ENCODE assay signal across 18 cellular contexts in genomic region chr13:43911871-43912270, GRCh38.
"Had no signal": no experiment of that assay in that cellular context is flagged by ENCODE, and none has a peak within 500 bp of the region (broad histone marks: within the 10 kb centered on the region; RNA-seq: fewer than 3 reads in every experiment).

No MANE protein-coding gene starts in this region.

- ATAC-seq: activated naive CD4-positive, alpha-beta T cell treated with anti-CD3 and anti-CD28 coated beads, Interleukin-2, amount 50 U/mL, for 72 hours; activated T-cell treated with anti-CD3 and anti-CD28 coated beads, Interleukin-2, amount 50 U/mL, for 72 hours; lower lobe of right lung; natural killer cell treated with Interleukin-12 subunit alpha and Interleukin-12 subunit beta and Interleukin-15 and Interleukin-18, amount 100 ng/mL, for 72 hours had no signal

- H3K4me1 ChIP-seq: parathyroid adenoma, vagina had no signal

- H3K9ac ChIP-seq: parathyroid adenoma had no signal

- H3K79me2 ChIP-seq: parathyroid adenoma had no signal

- H3K9me3 ChIP-seq: adrenal gland, lower lobe of right lung, vagina had no signal

- H3K27ac ChIP-seq: adrenal gland, lower lobe of right lung, parathyroid adenoma, vagina, WERI-Rb-1 had no signal

- DNase-seq: activated CD4-positive, alpha-beta T cell treated with anti-CD3 and anti-CD28 coated beads for 1 hour; activated gamma-delta T cell; activated T-cell treated with anti-CD3 and anti-CD28 coated beads, Interleukin-2, amount 50 U/mL, for 72 hours; foreskin melanocyte; lower lobe of right lung; retina; stimulated activated CD4-positive, alpha-beta T cell treated with anti-CD3 and anti-CD28 coated beads, Interleukin-2, amount 100 ng/mL, for 24 hours; stimulated activated naive CD4-positive, alpha-beta T cell treated with Interleukin-2 at 50 U/mL for 16 hours; substantia nigra; SW 1271; T-helper 2 cell; trophoblast cell; WERI-Rb-1 had no signal

- H3K36me3 ChIP-seq: adrenal gland, lower lobe of right lung, vagina, WERI-Rb-1 had no signal

- H3K4me3 ChIP-seq: adrenal gland, lower lobe of right lung, vagina had no signal

- H3K27me3 ChIP-seq: adrenal gland, vagina had no signal

- H2AFZ ChIP-seq: parathyroid adenoma had no signal
